Comparison of ENCODE assay signal across 9 cellular contexts in the genomic region with DNA sequence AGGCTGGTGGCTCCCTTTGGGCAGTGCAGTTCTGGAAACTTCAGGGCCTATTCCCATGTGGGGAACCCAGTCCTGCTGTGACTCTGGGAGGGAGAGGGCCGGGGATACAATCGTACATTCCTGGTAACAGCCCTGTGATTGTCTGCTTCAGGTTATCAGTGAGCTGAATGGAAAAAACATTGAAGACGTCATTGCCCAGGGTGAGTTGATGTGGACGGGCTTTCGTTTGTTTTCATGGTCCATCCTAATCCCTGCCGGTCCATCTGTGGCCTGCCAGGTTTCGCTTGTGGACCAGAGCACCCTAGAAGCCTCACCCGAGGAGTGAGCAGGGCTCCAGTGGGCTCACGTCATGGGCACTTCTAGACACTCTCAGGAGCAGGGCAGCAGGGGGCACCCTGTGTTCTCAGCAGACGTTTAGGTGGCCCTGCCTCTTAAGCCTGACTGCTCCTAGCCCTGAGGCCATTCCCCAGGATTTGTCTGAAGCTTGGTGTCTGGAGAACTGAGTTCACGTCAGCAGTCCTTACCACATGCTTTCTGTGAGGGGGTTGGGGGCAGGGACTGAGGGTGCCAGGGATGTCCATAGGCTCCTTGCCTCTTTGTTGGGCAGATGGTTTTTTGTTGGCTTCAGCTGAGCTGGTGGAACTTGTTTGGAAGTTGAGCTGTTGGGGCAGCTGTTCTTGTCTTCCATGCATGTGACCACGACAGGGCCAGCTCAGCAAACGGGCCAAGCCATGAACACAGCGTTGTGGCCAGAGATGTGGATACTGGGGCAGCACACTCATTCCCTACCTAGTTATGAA. TPM values are rescaled to one million over a fixed set of nuclear protein-coding genes. Genes with fewer than 3 reads are reported as not detected.
DNase-seq lines count a peak whose midpoint lies in the region; ATAC-seq and TF ChIP-seq lines count a peak whose summit lies in the region.
"Had no signal": no experiment of that assay in that cellular context is flagged by ENCODE, and none has a peak within 500 bp of the region (broad histone marks: within the 10 kb centered on the region; RNA-seq: fewer than 3 reads in every experiment).

No MANE protein-coding gene starts in this region.

- ATAC-seq in left ventricle myocardium superior (no peak), foreskin keratinocyte (no peak), HG03432 (IDR thresholded peaks at IDR 0.05; ENCODE audit: unreplicated experiment) (no peak)

- H3K27me3 ChIP-seq in cardiac muscle cell (no peaks in the 10 kb centered on the region), WERI-Rb-1 (ENCODE audit: insufficient read depth, low read depth, severe bottlenecking) (no peaks in the 10 kb centered on the region), foreskin keratinocyte (no peaks in the 10 kb centered on the region), subcutaneous abdominal adipose tissue (ENCODE audit: control insufficient read depth in 5 of 5, insufficient read depth in 4 of 5, low read length in 5 of 5) (no peaks in the 10 kb centered on the region)

- peaks cover 7% of the 10 kb centered on the region for H3K4me1 ChIP-seq in cardiac muscle cell (ENCODE audit: low read depth)
- H3K4me1 ChIP-seq in foreskin keratinocyte: peaks cover 13% of the 10 kb centered on the region
- peaks cover 11 to 64% (median 63%) of the 10 kb centered on the region in 5 donors for H3K4me1 ChIP-seq in subcutaneous abdominal adipose tissue (ENCODE audit: control insufficient read depth in 5 of 5, insufficient read depth in 5 of 5, low read length in 5 of 5)

- H3K27ac ChIP-seq in cardiac muscle cell (no peak overlapping the region), WERI-Rb-1 (peak overlapping the region; percentile 11), foreskin keratinocyte (no peak overlapping the region), subcutaneous abdominal adipose tissue (ENCODE audit: low read depth, low read length) (peak overlapping the region; percentile 92)

- intact Hi-C loops in left ventricle myocardium superior (cut with micrococcal nuclease): no loop called here

- DNase-seq in cardiac muscle cell (ENCODE audit: low read depth in 1 of 2, low spot score in 1 of 2) (no peak), left ventricle myocardium superior (no peak), WERI-Rb-1 (no peak), foreskin keratinocyte (no peak), DMS79 treated with DMSO at 0.1 percent for 48 hours (lab: John Stamatoyannopoulos, UW) (no peak), NCI-H510A treated with DMSO at 0.1 percent for 48 hours (lab: John Stamatoyannopoulos, UW) (no peak)
- DNase-seq: DMS79 had no signal

- H3K9ac ChIP-seq in subcutaneous abdominal adipose tissue (ENCODE audit: low read length in 5 of 5): peak overlapping the region; percentile 84 to 99 (median 94)

- TF ChIP-seq CTCF in cardiac muscle cell (IDR thresholded peaks at IDR 0.05; ENCODE audit: low read depth, low read length): peak; percentile 17
- no peak for TF ChIP-seq CTCF in WERI-Rb-1 (IDR thresholded peaks at IDR 0.05; ENCODE audit: low read depth, low read length)
- peak; percentile 43 for TF ChIP-seq CTCF in foreskin keratinocyte (conservative IDR thresholded peaks at IDR 0.05)

- H3K36me3 ChIP-seq in cardiac muscle cell: peaks cover 17% of the 10 kb centered on the region
- peaks cover 45% of the 10 kb centered on the region for H3K36me3 ChIP-seq in WERI-Rb-1
- peaks cover 0 to 32% (median 27%) of the 10 kb centered on the region in 5 donors for H3K36me3 ChIP-seq in subcutaneous abdominal adipose tissue (ENCODE audit: control insufficient read depth in 5 of 5, insufficient read depth in 5 of 5, low read length in 5 of 5)

- no peaks in the 10 kb centered on the region for H3K9me3 ChIP-seq in cardiac muscle cell (ENCODE audit: low read depth)
- H3K9me3 ChIP-seq in WERI-Rb-1 (ENCODE audit: severe bottlenecking): no peaks in the 10 kb centered on the region
- H3K9me3 ChIP-seq in subcutaneous abdominal adipose tissue (ENCODE audit: control insufficient read depth in 5 of 5, low read length in 5 of 5): no peaks in the 10 kb centered on the region

- no peak overlapping the region for H3K4me3 ChIP-seq in cardiac muscle cell
- no peak overlapping the region for H3K4me3 ChIP-seq in WERI-Rb-1 (ENCODE audit: low read depth, low read length)
- H3K4me3 ChIP-seq in subcutaneous abdominal adipose tissue (ENCODE audit: low read depth in 1 of 5, low read length in 5 of 5): peak overlapping the region; percentile 84 to 95 (median 89)

RNA-seq across cellular contexts. Expression of gene RPLP2, which starts 1.9 kb away (rescaled TPM):
- total RNA-seq in cardiac muscle cell: 523 and 1,109 TPM in 2 replicates
- 496 and 502 TPM in 2 replicates for polyA plus RNA-seq in cardiac muscle cell
- 942 TPM for total RNA-seq in left ventricle myocardium superior
- 1,720 and 1,859 TPM in 2 replicates for total RNA-seq in foreskin keratinocyte
- 1,939 and 2,010 TPM in 2 replicates for polyA plus RNA-seq in foreskin keratinocyte

RNA-seq across cellular contexts. Expression of gene PIDD1, which starts 6.6 kb away (rescaled TPM):
- 24.0 and 36.8 TPM in 2 replicates for total RNA-seq in cardiac muscle cell
- 33.4 and 40.2 TPM in 2 replicates for polyA plus RNA-seq in cardiac muscle cell
- 8.5 TPM for total RNA-seq in left ventricle myocardium superior
- 6.6 and 6.8 TPM in 2 replicates for total RNA-seq in foreskin keratinocyte
- 9.3 and 10.2 TPM in 2 replicates for polyA plus RNA-seq in foreskin keratinocyte

RNA-seq across cellular contexts. Expression of gene PNPLA2, which starts 7.1 kb away (rescaled TPM):
- total RNA-seq in cardiac muscle cell (59.9 and 99.9 TPM in 2 replicates), left ventricle myocardium superior (321 TPM), foreskin keratinocyte (11.4 and 14.4 TPM in 2 replicates)
- polyA plus RNA-seq in cardiac muscle cell (81.6 and 91.1 TPM in 2 replicates), foreskin keratinocyte (22.2 and 22.9 TPM in 2 replicates)

RNA-seq across cellular contexts. Expression of gene SLC25A22, which starts 13.6 kb away (rescaled TPM):
- total RNA-seq in cardiac muscle cell (17.6 and 34.7 TPM in 2 replicates), left ventricle myocardium superior (3.5 TPM), foreskin keratinocyte (24.1 and 24.5 TPM in 2 replicates)
- polyA plus RNA-seq in cardiac muscle cell (18.9 and 21.2 TPM in 2 replicates), foreskin keratinocyte (24.8 and 26.0 TPM in 2 replicates)

RNA-seq across cellular contexts. Expression of gene CRACR2B, which starts 16.1 kb away (rescaled TPM):
- total RNA-seq in cardiac muscle cell (43.9 and 91.0 TPM in 2 replicates), left ventricle myocardium superior (31.0 TPM), foreskin keratinocyte (0.71 and 1.4 TPM in 2 replicates)
- polyA plus RNA-seq in cardiac muscle cell (84.5 and 113 TPM in 2 replicates), foreskin keratinocyte (1.2 and 2.1 TPM in 2 replicates)

Comparison
In these comparisons a context has a peak if more than half of its experiments do, and no peak if none do; other contexts are left out.
1. H3K27ac ChIP-seq: peak in WERI-Rb-1 (single experiment) and subcutaneous abdominal adipose tissue (single experiment); none in cardiac muscle cell (single experiment) and foreskin keratinocyte (single experiment).
2. H3K4me3 ChIP-seq: peak in subcutaneous abdominal adipose tissue (5 of 5); none in cardiac muscle cell (single experiment) and WERI-Rb-1 (single experiment).